ENCODE assay signal across 17 cellular contexts in the genomic region with DNA sequence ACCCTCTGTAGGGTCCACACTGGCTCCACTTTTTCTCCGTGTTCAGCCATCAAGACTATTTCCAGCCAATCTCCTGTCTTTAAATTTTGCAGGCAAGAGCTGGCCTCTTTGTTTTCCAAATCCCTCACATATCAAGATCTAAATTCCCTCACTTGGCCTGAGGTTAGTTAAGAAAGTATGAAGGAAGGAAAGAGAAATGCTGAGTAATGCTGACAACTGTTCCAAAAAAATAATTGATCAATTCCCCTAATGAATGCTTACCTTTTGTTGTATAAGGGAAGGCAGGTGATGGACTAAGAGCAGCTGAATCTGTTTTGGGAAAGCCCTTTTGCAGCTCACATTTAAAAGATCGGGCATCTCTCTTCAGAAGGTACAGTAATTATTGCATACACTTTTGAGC.
DNase-seq lines count a peak whose midpoint lies in the region; ATAC-seq, FAIRE-seq and TF ChIP-seq lines count a peak whose summit lies in the region.
"Had no signal": no experiment of that assay in that cellular context is flagged by ENCODE, and none has a peak within 500 bp of the region (broad histone marks: within the 10 kb centered on the region; RNA-seq: fewer than 3 reads in every experiment).

No MANE protein-coding gene starts in this region.

- no peak overlapping the region for H3K27ac Mint-ChIP-seq in MCF 10A (ENCODE audit: low read depth, unreplicated experiment)
- H3K27ac Mint-ChIP-seq: CD8-positive, alpha-beta memory T cell; IgD-negative memory B cell had no signal

- no peak overlapping the region for H2BK20ac ChIP-seq in H1 (ENCODE audit: low read length)

- H2AK5ac ChIP-seq in H1 (ENCODE audit: low read depth, low read length) (no peak overlapping the region), neuronal stem cell (ENCODE audit: low read depth, low read length) (no peak overlapping the region)

- TF ChIP-seq CTCF in PC-9 (conservative IDR thresholded peaks at IDR 0.05) (no peak), H1 (IDR thresholded peaks at IDR 0.05; ENCODE audit: control extremely low read depth in 1 of 3, insufficient read depth in 1 of 3, low read depth in 1 of 3, low read length in 3 of 3) (no peak), MCF 10A (IDR thresholded peaks at IDR 0.05; ENCODE audit: unreplicated experiment) (no peak)

- H3K4me2 ChIP-seq in PC-9, result peak overlapping the region; percentile 30; the same call in 1 of the 2 replicates
- no peak overlapping the region for H3K4me2 ChIP-seq in H1 (ENCODE audit: insufficient read depth in 1 of 2, low read depth in 2 of 2, low read length in 2 of 2)
- no peak overlapping the region for H3K4me2 ChIP-seq in neuronal stem cell (ENCODE audit: insufficient read depth, low read length, poor library complexity, severe bottlenecking)
- H3K4me2 ChIP-seq: BLaER1 had no signal

- H3F3A ChIP-seq in PC-9 (ENCODE audit: insufficient read depth, low read depth), result no peaks in the 10 kb centered on the region

- H2BK120ac ChIP-seq in H1 (replicated peaks; ENCODE audit: low read depth, low read length) (no peak overlapping the region), neuronal stem cell (ENCODE audit: low read depth, low read length) (no peak overlapping the region)

- H4K20me1 ChIP-seq in PC-9 (ENCODE audit: insufficient read depth), result no peaks in the 10 kb centered on the region
- H4K20me1 ChIP-seq in H1 (replicated peaks in 1 of 2; ENCODE audit: control insufficient read depth in 1 of 2, insufficient read depth in 2 of 2, low read length in 2 of 2), result no peaks in the 10 kb centered on the region
- H4K20me1 ChIP-seq: BLaER1 had no signal

- POLR2A ChIA-PET in PC-9 (lab: Charles Lee; ENCODE audit: unreplicated experiment), result no interaction called here
- POLR2A ChIA-PET in H1 (lab: Charles Lee; ENCODE audit: partially characterized antibody), result no interaction called here
- POLR2A ChIA-PET in MCF 10A (lab: Yijun Ruan, JAX), result interaction anchor here (0.6 to 1.0 kb wide), 2 partner anchors 9 to 53 kb away, joined by 3 read pairs; no protein-coding TSS in a partner anchor

- H2BK12ac ChIP-seq in H1 (ENCODE audit: low read depth, low read length) (no peak overlapping the region), neuronal stem cell (ENCODE audit: low read length) (no peak overlapping the region)

- WGBS in H1 (ENCODE audit: extremely low coverage in 1 of 2, insufficient coverage in 1 of 2, insufficient read length in 1 of 2, insufficient replicate concordance in 2 of 2, low coverage in 1 of 2, low lambda C conversion rate in 2 of 2, missing lambda C conversion rate in 1 of 2), 2 experiments, result 92% methylated on average over 2 of the region's 2 CpGs; no CpG with 5 or more reads in 1 of the 2 experiments
- no CpG with 5 or more reads among the region's 2 CpGs for WGBS in neuronal stem cell (ENCODE audit: extremely low coverage in 2 of 2, insufficient read length in 2 of 2, insufficient replicate concordance in 1 of 2), 2 donors

- peaks cover 14% of the 10 kb centered on the region for H3K9me3 Mint-ChIP-seq in MCF 10A (ENCODE audit: unreplicated experiment)

- H3K79me2 ChIP-seq in PC-9 (ENCODE audit: low read depth) (no peaks in the 10 kb centered on the region), H1 (ENCODE audit: control insufficient read depth in 1 of 2, insufficient read depth in 2 of 2, low read length in 2 of 2) (no peaks in the 10 kb centered on the region)

- CTCF ChIA-PET in PC-9 (lab: Charles Lee) (no interaction called here), H1 (lab: Charles Lee; ENCODE audit: partially characterized antibody) (no interaction called here), MCF 10A (lab: Yijun Ruan, JAX) (no interaction called here)

- no peaks in the 10 kb centered on the region for H3K36me3 Mint-ChIP-seq in MCF 10A (ENCODE audit: insufficient read depth, unreplicated experiment)
- H3K36me3 Mint-ChIP-seq: CD8-positive, alpha-beta memory T cell had no signal

- no peak overlapping the region for H4K5ac ChIP-seq in H1 (ENCODE audit: insufficient read length, low read depth, low read length)

- H3K14ac ChIP-seq in H1 (ENCODE audit: insufficient read length) (no peak overlapping the region), neuronal stem cell (ENCODE audit: low read length) (no peak overlapping the region)

- no peak overlapping the region for H3K4ac ChIP-seq in H1 (replicated peaks; ENCODE audit: insufficient read length, low read depth, low read length)
- no peak overlapping the region for H3K4ac ChIP-seq in neuronal stem cell (ENCODE audit: low read length)

- H3K4me1 Mint-ChIP-seq in MCF 10A (ENCODE audit: insufficient read depth, unreplicated experiment), result no peaks in the 10 kb centered on the region
- H3K4me1 Mint-ChIP-seq: CD8-positive, alpha-beta memory T cell; IgD-negative memory B cell had no signal

- H3K9ac ChIP-seq in H1 (replicated peaks in 1 of 4; ENCODE audit: extremely low read depth in 1 of 4, low read depth in 3 of 4, low read length in 3 of 4) (no peak overlapping the region), neuronal stem cell (ENCODE audit: low read depth, low read length, poor library complexity) (no peak overlapping the region)
- H3K9ac ChIP-seq: BLaER1 had no signal

- H2AFZ ChIP-seq in PC-9, result peak overlapping the region; percentile 69; the same call in 1 of the 2 replicates
- peak overlapping the region; percentile 68; the same call in 1 of the 2 replicates for H2AFZ ChIP-seq in H1 (ENCODE audit: low read length)
- H2AFZ ChIP-seq in neuronal stem cell (ENCODE audit: low read length), result peak overlapping the region; percentile 37

- H3K36me3 ChIP-seq in PC-9 (ENCODE audit: low read depth) (no peaks in the 10 kb centered on the region), H1 (ENCODE audit: control insufficient read depth in 2 of 4, insufficient read depth in 4 of 4, low read length in 3 of 4) (no peaks in the 10 kb centered on the region), neuronal stem cell (replicated peaks in 1 of 2; ENCODE audit: control insufficient read depth in 2 of 2, insufficient read depth in 2 of 2, low read length in 2 of 2) (no peaks in the 10 kb centered on the region)
- H3K36me3 ChIP-seq: BLaER1 had no signal

- H3K18ac ChIP-seq in H1 (ENCODE audit: extremely low read depth, low read length) (no peak overlapping the region), neuronal stem cell (ENCODE audit: low read length) (no peak overlapping the region)

- H3K4me3 ChIP-seq in PC-9 (no peak overlapping the region), H1 (ENCODE audit: extremely low read depth in 1 of 4, insufficient read depth in 2 of 4, low read depth in 3 of 4, low read length in 4 of 4) (no peak overlapping the region), neuronal stem cell (ENCODE audit: low read length in 2 of 2) (no peak overlapping the region)
- H3K4me3 ChIP-seq: BLaER1 had no signal

- H3K27me3 Mint-ChIP-seq in MCF 10A (ENCODE audit: insufficient read depth, unreplicated experiment), result no peaks in the 10 kb centered on the region
- H3K27me3 Mint-ChIP-seq: IgD-negative memory B cell had no signal

- no peaks in the 10 kb centered on the region for H3K9me2 ChIP-seq in PC-9 (ENCODE audit: insufficient read depth)

- no peaks in the 10 kb centered on the region for H3K23me2 ChIP-seq in H1 (ENCODE audit: low read depth, low read length)

- peaks cover 5% of the 10 kb centered on the region for H3K4me1 ChIP-seq in PC-9 (replicated peaks; ENCODE audit: insufficient read depth)
- no peaks in the 10 kb centered on the region for H3K4me1 ChIP-seq in H1 (replicated peaks in 1 of 4; ENCODE audit: control insufficient read depth in 3 of 4, insufficient read depth in 4 of 4, low read length in 3 of 4)
- peaks cover 0 to 3% of the 10 kb centered on the region in 2 donors for H3K4me1 ChIP-seq in neuronal stem cell (ENCODE audit: control insufficient read depth in 2 of 2, insufficient read depth in 1 of 2, low read depth in 1 of 2, low read length in 2 of 2)
- H3K4me1 ChIP-seq: BLaER1, Caco-2 had no signal

- BruUV-seq in PC-9 (replicated peaks; lab: Mats Ljungman, UMichigan), result no TSS peak
- BruUV-seq in MCF 10A (replicated peaks; lab: Mats Ljungman, UMichigan), result no TSS peak

- H3K27me3 ChIP-seq in PC-9 (ENCODE audit: insufficient read depth, low read depth) (no peaks in the 10 kb centered on the region), H1 (replicated peaks in 1 of 4; ENCODE audit: control insufficient read depth in 3 of 4, extremely low read depth in 1 of 4, insufficient read depth in 3 of 4, low read length in 3 of 4) (no peaks in the 10 kb centered on the region), neuronal stem cell (ENCODE audit: control insufficient read depth in 3 of 3, insufficient read depth in 3 of 3, low read depth in 1 of 3, low read length in 3 of 3) (no peaks in the 10 kb centered on the region)
- H3K27me3 ChIP-seq: BLaER1 had no signal

- H2BK5ac ChIP-seq in H1 (ENCODE audit: low read depth, low read length) (no peak overlapping the region), neuronal stem cell (ENCODE audit: low read length) (no peak overlapping the region)

- H3K27ac ChIP-seq in PC-9 (peak overlapping the region; percentile 33; the same call in 1 of the 2 replicates), H1 (ENCODE audit: low read depth, low read length) (no peak overlapping the region), neuronal stem cell (replicated peaks; ENCODE audit: low read length) (no peak overlapping the region)
- H3K27ac ChIP-seq: BLaER1 had no signal

- no peak overlapping the region for H3K56ac ChIP-seq in H1 (replicated peaks; ENCODE audit: insufficient read length, low read depth, low read length)

- H4K8ac ChIP-seq in H1 (ENCODE audit: extremely low read depth, insufficient read depth, low read length) (no peak overlapping the region), neuronal stem cell (ENCODE audit: low read depth, low read length) (no peak overlapping the region)

- DNase-seq in H4 (ENCODE audit: low spot score) (peak; percentile 11), PC-9 (no peak), H1 (ENCODE audit: low read depth in 1 of 2, low spot score in 2 of 2) (no peak), neuronal stem cell (ENCODE audit: low spot score) (no peak), MCF 10A (ENCODE audit: unreplicated experiment) (no peak), T-helper 1 cell (no peak)
- DNase-seq: Caco-2; CD8-positive, alpha-beta memory T cell; DND-41; GDM1; H7 had no signal

- no peak for FAIRE-seq in H1 (lab: Jason Lieb, UNC)
- FAIRE-seq: A204.1, GM12892, GM19239 had no signal

- no peak overlapping the region for H3K4me3 Mint-ChIP-seq in MCF 10A (ENCODE audit: unreplicated experiment)
- H3K4me3 Mint-ChIP-seq: CD8-positive, alpha-beta memory T cell; IgD-negative memory B cell had no signal

- TF ChIP-seq RAD21 in H1 (IDR thresholded peaks at IDR 0.05 in 1 of 2, conservative IDR thresholded peaks at IDR 0.05 in 1 of 2; ENCODE audit: low read depth in 2 of 2, low read length in 2 of 2), result no peak

- H3K79me1 ChIP-seq in H1 (ENCODE audit: low read depth, low read length) (no peaks in the 10 kb centered on the region), neuronal stem cell (ENCODE audit: low read depth, low read length) (no peaks in the 10 kb centered on the region)

- no peak for ATAC-seq in HG02623 (IDR thresholded peaks at IDR 0.05; ENCODE audit: unreplicated experiment)

- no peak overlapping the region for H4K91ac ChIP-seq in H1 (replicated peaks; ENCODE audit: insufficient read length, low read length)
- H4K91ac ChIP-seq in neuronal stem cell (ENCODE audit: low read depth, low read length, poor library complexity), result no peak overlapping the region

- TF ChIP-seq EP300 in H1 (IDR thresholded peaks at IDR 0.05; ENCODE audit: borderline replicate concordance in 1 of 2, low read depth in 2 of 2, low read length in 2 of 2), result no peak

- H3K23ac ChIP-seq in H1 (ENCODE audit: insufficient read length) (no peak overlapping the region), neuronal stem cell (ENCODE audit: low read depth, low read length, poor library complexity) (no peak overlapping the region)

- H3K9me3 ChIP-seq in PC-9 (ENCODE audit: insufficient read depth, low read depth), result no peaks in the 10 kb centered on the region; the same call in 1 of the 2 replicates
- H3K9me3 ChIP-seq in H1 (ENCODE audit: insufficient read depth in 2 of 2, low read depth in 1 of 2, low read length in 1 of 2), result peaks cover 3 to 6% of the 10 kb centered on the region in 2 experiments; a peak in 3 of 4 replicates
- peaks cover 2 to 11% of the 10 kb centered on the region in 2 donors for H3K9me3 ChIP-seq in neuronal stem cell (replicated peaks in 1 of 2; ENCODE audit: control insufficient read depth in 2 of 2, insufficient read depth in 1 of 2, low read depth in 1 of 2, low read length in 2 of 2)
- H3K9me3 ChIP-seq: Caco-2 had no signal

- no peak for TF ChIP-seq POLR2A in H1 (IDR thresholded peaks at IDR 0.05; ENCODE audit: control extremely low read depth in 1 of 2, low read depth in 2 of 2, low read length in 2 of 2)

- intact Hi-C loops in PC-9 (cut with micrococcal nuclease; ENCODE audit: unreplicated experiment), result no loop called here
- intact Hi-C loops in MCF 10A (cut with micrococcal nuclease), result no loop called here

- H2BK15ac ChIP-seq in H1 (ENCODE audit: low read length) (no peak overlapping the region), neuronal stem cell (ENCODE audit: low read length) (no peak overlapping the region)
